7 cellular contexts compared by ENCODE assay signal in genomic region chr4:1046581-1047011, GRCh38. TPM values are rescaled to one million over a fixed set of nuclear protein-coding genes. Genes with fewer than 3 reads are reported as not detected.
DNase-seq lines count a peak whose midpoint lies in the region; ATAC-seq, FAIRE-seq and TF ChIP-seq lines count a peak whose summit lies in the region.
"Not testable (repeated sequence)": the region's sequence is repeated elsewhere in the genome, so short reads cannot be mapped to it uniquely, and the experiment has no call there.

No MANE protein-coding gene starts in this region.

- not testable (repeated sequence) for TF ChIP-seq RAD21 in K562 (CRISPR knock-in tag; conservative IDR thresholded peaks at IDR 0.05 in 1 of 2, IDR thresholded peaks at IDR 0.05 in 1 of 2)

- not testable (repeated sequence) for TF ChIP-seq CTCF in RWPE2 (IDR thresholded peaks at IDR 0.05; ENCODE audit: poor library complexity, severe bottlenecking); K562 (IDR thresholded peaks at IDR 0.05 in 2 of 3, conservative IDR thresholded peaks at IDR 0.05 in 1 of 3; ENCODE audit: insufficient read depth in 2 of 3, low read depth in 1 of 3, low read length in 3 of 3); fibroblast of villous mesenchyme (IDR thresholded peaks at IDR 0.05; ENCODE audit: insufficient read depth, low read depth, low read length); right lobe of liver (IDR thresholded peaks at IDR 0.05)

- not testable (repeated sequence) for TF ChIP-seq POLR2A in K562 (conservative IDR thresholded peaks at IDR 0.05); right lobe of liver (IDR thresholded peaks at IDR 0.05)

- not testable (repeated sequence) for H3K27ac ChIP-seq in RWPE2 (ENCODE audit: poor library complexity, severe bottlenecking); K562 (ENCODE audit: extremely low read depth, low read depth, low read length); rectal smooth muscle tissue (ENCODE audit: low read depth, low read length)
- H3K27ac ChIP-seq in right lobe of liver = peak overlapping the region in 1 of 3 donors; percentile 52

- not testable (repeated sequence) for H2AFZ ChIP-seq in K562 (ENCODE audit: low read depth, low read length)

- not testable (repeated sequence) for H3K9me1 ChIP-seq in K562 (ENCODE audit: control insufficient read depth, insufficient read depth, low read length)

- CTCF ChIA-PET in K562 (lab: Yijun Ruan, JAX; ENCODE audit: low intra/inter-chr PET ratio) = not testable (repeated sequence)

- TF ChIP-seq EP300 in K562 (IDR thresholded peaks at IDR 0.05; ENCODE audit: low read length) = not testable (repeated sequence)

- not testable (repeated sequence) for H3K9ac ChIP-seq in K562 (ENCODE audit: insufficient read depth in 1 of 2, low read depth in 2 of 2, low read length in 2 of 2); rectal smooth muscle tissue (ENCODE audit: low read length)

- BruUV-seq in K562 (replicated peaks; lab: Mats Ljungman, UMichigan) = not testable (repeated sequence)

- H3K79me2 ChIP-seq in K562 (ENCODE audit: control insufficient read depth, insufficient read depth, low read length) = not testable (repeated sequence)

- WGBS in K562 (ENCODE audit: insufficient coverage, low coverage, missing lambda C conversion rate) = 72% methylated on average over 16 of the region's 29 CpGs
- WGBS in right lobe of liver (ENCODE audit: insufficient coverage, low coverage, low lambda C conversion rate, missing lambda C conversion rate) = 28% methylated on average over 29 of the region's 29 CpGs

- ATAC-seq in RWPE2 (ENCODE audit: low read depth) (peak; percentile 37), right lobe of liver (peak; percentile 42 to 70 (median 64))
- ATAC-seq in K562 = not testable (repeated sequence)

- in situ Hi-C loops in G401 (cut with HindIII; ENCODE audit: low sequenced_read_pairs); K562 (cut with MboI): not testable (repeated sequence)

- H3K27me3 ChIP-seq in RWPE2 (ENCODE audit: insufficient read depth, poor library complexity, severe bottlenecking) = peaks cover 13% of the 10 kb centered on the region
- peaks cover 12 to 35% of the 10 kb centered on the region in 2 experiments for H3K27me3 ChIP-seq in K562 (ENCODE audit: control insufficient read depth in 2 of 2, insufficient read depth in 2 of 2, low read length in 2 of 2)
- H3K27me3 ChIP-seq in right lobe of liver = not testable (repeated sequence)
- peaks cover 26% of the 10 kb centered on the region for H3K27me3 ChIP-seq in rectal smooth muscle tissue (ENCODE audit: control insufficient read depth, insufficient read depth, low read length)

- H4K20me1 ChIP-seq in K562 (replicated peaks; ENCODE audit: control insufficient read depth, insufficient read depth, low read length) = not testable (repeated sequence)

- not testable (repeated sequence) for H3K9me3 ChIP-seq in RWPE2 (ENCODE audit: severe bottlenecking); K562 (replicated peaks; ENCODE audit: control insufficient read depth, insufficient read depth, low read depth, low read length); right lobe of liver

- not testable (repeated sequence) for H3K36me3 ChIP-seq in RWPE2 (ENCODE audit: low read depth); K562 (ENCODE audit: control insufficient read depth, insufficient read depth, low read length); right lobe of liver; rectal smooth muscle tissue (ENCODE audit: control insufficient read depth, insufficient read depth, low read length)

- not testable (repeated sequence) for H3K4me2 ChIP-seq in K562 (ENCODE audit: insufficient read depth, low read length)

- not testable (repeated sequence) for FAIRE-seq in K562 (lab: Jason Lieb, UNC)

- POLR2A ChIA-PET in K562 (lab: Yijun Ruan, JAX) = not testable (repeated sequence)

- intact Hi-C loops in K562 (cut with micrococcal nuclease) = loop anchor here (10.0 kb wide), 1 partner anchor 52 kb away; the partner anchor contains the start of gene SLC26A1
- intact Hi-C loops in right lobe of liver (cut with DNase I) = not testable (repeated sequence)

- H3K4me1 ChIP-seq in RWPE2 (ENCODE audit: insufficient read depth, poor library complexity, severe bottlenecking) (peaks cover 16% of the 10 kb centered on the region), K562 (replicated peaks in 1 of 2; ENCODE audit: control insufficient read depth in 2 of 2, insufficient read depth in 2 of 2, low read length in 2 of 2) (peaks cover 25 to 68% of the 10 kb centered on the region in 2 experiments), right lobe of liver (peaks cover 0 to 12% (median 4%) of the 10 kb centered on the region in 4 donors), rectal smooth muscle tissue (ENCODE audit: control insufficient read depth, insufficient read depth, low read length) (peaks cover 15% of the 10 kb centered on the region)

- H3K4me3 ChIP-seq in RWPE2 (ENCODE audit: severe bottlenecking); K562: not testable (repeated sequence)
- H3K4me3 ChIP-seq in fibroblast of villous mesenchyme (ENCODE audit: low read depth, low read length) = peak overlapping the region; percentile 18
- peak overlapping the region in 1 of 3 donors; percentile 16 for H3K4me3 ChIP-seq in right lobe of liver
- peak overlapping the region; percentile 17 for H3K4me3 ChIP-seq in rectal smooth muscle tissue (ENCODE audit: low read length)

- DNase-seq in G401 (ENCODE audit: low spot score) (peak; percentile 87), NCI-H1048 (lab: John Stamatoyannopoulos, UW) (peak; percentile 18), RWPE2 (ENCODE audit: low spot score) (peak; percentile 83), fibroblast of villous mesenchyme (ENCODE audit: low read depth) (peak; percentile 71), right lobe of liver (peak; percentile 70 to 83 (median 81))
- DNase-seq in K562 (ENCODE audit: extremely low read depth in 1 of 4, low spot score in 3 of 4) = not testable (repeated sequence)

RNA-seq across cellular contexts. Expression of gene FGFRL1, which starts 35.2 kb away (rescaled TPM):
- 23.9 and 28.5 TPM in 2 replicates for total RNA-seq in G401 (2014; rRNA removed; shearing (Covaris generic))
- 24.3 and 107 TPM in 2 replicates for total RNA-seq in K562 (2011; cell fraction: chromatin; rRNA removed; ENCODE audit: low replicate concordance)
- total RNA-seq in K562 (2011; cell fraction: nucleolus; rRNA removed) = 71.6 and 76.2 TPM in 2 replicates
- total RNA-seq in K562 (2011; cell fraction: nucleoplasm; rRNA removed) = 78.9 and 124 TPM in 2 replicates
- total RNA-seq in K562 (2014; rRNA removed) (21.6 and 30.7 TPM in 2 replicates), K562 (2014; rRNA removed; fragmentation: Illumina TruSeq; extraction: Trizol) (5.3 and 7.1 TPM in 2 replicates), K562 (2015; rRNA removed; fragmentation: Illumina TruSeq; extraction: Trizol) (10.4 and 11.4 TPM in 2 replicates), K562 (2021) (45.6 and 49.9 TPM in 2 replicates), fibroblast of villous mesenchyme (8.1 and 8.6 TPM in 2 replicates), right lobe of liver (10 to 100 TPM; 27.9 to 60.1 (median 45.7) TPM)
- polyA plus RNA-seq in K562 (2011; rRNA removed) (14.6 and 18.3 TPM in 2 replicates), K562 (2014; fragmentation: Illumina TruSeq; extraction: Trizol) (17.1 and 25.2 TPM in 2 replicates), K562 (2014; fragmentation: Nextera tagmentation; extraction: Ambion mirVana) (under 1 TPM; 0.34 to 0.53 TPM), K562 (2014; rRNA removed) (15.1 and 15.6 TPM in 2 replicates)
- polyA plus RNA-seq in K562 (2011; cell fraction: cytosol; rRNA removed) = 39.0 and 72.2 TPM in 2 replicates
- 55.9 and 72.5 TPM in 2 replicates for polyA plus RNA-seq in K562 (2011; cell fraction: nucleus; rRNA removed)
- 28.5 and 35.1 TPM in 2 replicates for polyA plus RNA-seq in K562 (2012)
- 73.8 and 144 TPM in 2 replicates for polyA minus RNA-seq in K562 (2011; rRNA and poly(A)+ RNA removed)
- polyA minus RNA-seq in K562 (2011; cell fraction: cytosol; rRNA and poly(A)+ RNA removed) = 42.8 and 52.2 TPM in 2 replicates
- 20.8 and 21.0 TPM in 2 replicates for polyA minus RNA-seq in K562 (2011; cell fraction: nucleus; rRNA and poly(A)+ RNA removed)

RNA-seq across cellular contexts. Expression of gene SLC26A1, which starts 53.4 kb away (rescaled TPM):
- total RNA-seq in G401 (2014; rRNA removed; shearing (Covaris generic)) = 0.74 and 0.85 TPM in 2 replicates
- 5.5 and 11.7 TPM in 2 replicates for total RNA-seq in K562 (2011; cell fraction: chromatin; rRNA removed; ENCODE audit: low replicate concordance)
- 8.4 and 9.3 TPM in 2 replicates for total RNA-seq in K562 (2011; cell fraction: nucleolus; rRNA removed)
- 4.1 and 4.2 TPM in 2 replicates for total RNA-seq in K562 (2011; cell fraction: nucleoplasm; rRNA removed)
- total RNA-seq in K562 (2014; rRNA removed) = 1.6 TPM in 2 replicates
- 0.40 and 0.96 TPM in 2 replicates for total RNA-seq in K562 (2014; rRNA removed; fragmentation: Illumina TruSeq; extraction: Trizol)
- 1.8 and 2.2 TPM in 2 replicates for total RNA-seq in K562 (2015; rRNA removed; fragmentation: Illumina TruSeq; extraction: Trizol)
- total RNA-seq in K562 (2021) = 3.1 and 4.2 TPM in 2 replicates
- polyA plus RNA-seq in K562 (2011; rRNA removed) = 0.95 and 2.0 TPM in 2 replicates
- polyA plus RNA-seq in K562 (2011; cell fraction: cytosol; rRNA removed) = 1.0 and 2.7 TPM in 2 replicates
- polyA plus RNA-seq in K562 (2011; cell fraction: nucleus; rRNA removed) = 9.1 and 12.1 TPM in 2 replicates
- polyA plus RNA-seq in K562 (2012) = 4.4 and 8.2 TPM in 2 replicates
- polyA plus RNA-seq in K562 (2014; fragmentation: Illumina TruSeq; extraction: Trizol) = 0.56 and 0.69 TPM in 2 replicates
- under 1 TPM; 0.11 to 0.24 TPM for polyA plus RNA-seq in K562 (2014; fragmentation: Nextera tagmentation; extraction: Ambion mirVana)
- 1.4 and 2.1 TPM in 2 replicates for polyA plus RNA-seq in K562 (2014; rRNA removed)
- 0.51 and 0.74 TPM in 2 replicates for polyA minus RNA-seq in K562 (2011; rRNA and poly(A)+ RNA removed)
- 1.7 TPM in 2 replicates for polyA minus RNA-seq in K562 (2011; cell fraction: cytosol; rRNA and poly(A)+ RNA removed)
- 3.9 and 6.3 TPM in 2 replicates for polyA minus RNA-seq in K562 (2011; cell fraction: nucleus; rRNA and poly(A)+ RNA removed)
- under 0.01 and 0.32 TPM in 2 replicates for total RNA-seq in fibroblast of villous mesenchyme
- total RNA-seq in right lobe of liver = 10 to 100 TPM in 5 of 6 experiments, 1 to 10 TPM in 1; 9.6 to 30.9 (median 23.0) TPM

RNA-seq across cellular contexts. Expression of gene IDUA, which starts 59.8 kb away (rescaled TPM):
- 3.0 and 3.8 TPM in 2 replicates for total RNA-seq in G401 (2014; rRNA removed; shearing (Covaris generic))
- total RNA-seq in K562 (2011; cell fraction: chromatin; rRNA removed; ENCODE audit: low replicate concordance) = 7.8 and 35.6 TPM in 2 replicates
- total RNA-seq in K562 (2011; cell fraction: nucleolus; rRNA removed) = 35.8 and 36.4 TPM in 2 replicates
- 12.5 and 18.8 TPM in 2 replicates for total RNA-seq in K562 (2011; cell fraction: nucleoplasm; rRNA removed)
- total RNA-seq in K562 (2014; rRNA removed) (9.9 and 10.1 TPM in 2 replicates), K562 (2014; rRNA removed; fragmentation: Illumina TruSeq; extraction: Trizol) (0.26 and 0.69 TPM in 2 replicates), K562 (2015; rRNA removed; fragmentation: Illumina TruSeq; extraction: Trizol) (3.1 and 4.8 TPM in 2 replicates), K562 (2021) (13.6 and 16.1 TPM in 2 replicates), fibroblast of villous mesenchyme (10.4 and 19.3 TPM in 2 replicates), right lobe of liver (10 to 100 TPM in 3 of 6 experiments, 1 to 10 TPM in 3; 4.7 to 15.1 (median 11.0) TPM)
- polyA plus RNA-seq in K562 (2011; rRNA removed) (1.2 and 2.2 TPM in 2 replicates), K562 (2014; fragmentation: Illumina TruSeq; extraction: Trizol) (0.30 and 1.2 TPM in 2 replicates), K562 (2014; fragmentation: Nextera tagmentation; extraction: Ambion mirVana) (under 1 TPM; 0.04 to 0.13 TPM), K562 (2014; rRNA removed) (11.2 and 14.1 TPM in 2 replicates)
- 0.90 and 2.8 TPM in 2 replicates for polyA plus RNA-seq in K562 (2011; cell fraction: cytosol; rRNA removed)
- 34.5 and 72.8 TPM in 2 replicates for polyA plus RNA-seq in K562 (2011; cell fraction: nucleus; rRNA removed)
- polyA plus RNA-seq in K562 (2012) = 9.8 and 26.2 TPM in 2 replicates
- 0.36 and 0.70 TPM in 2 replicates for polyA minus RNA-seq in K562 (2011; rRNA and poly(A)+ RNA removed)
- polyA minus RNA-seq in K562 (2011; cell fraction: cytosol; rRNA and poly(A)+ RNA removed) = 7.3 and 13.7 TPM in 2 replicates
- polyA minus RNA-seq in K562 (2011; cell fraction: nucleus; rRNA and poly(A)+ RNA removed) = 10.0 and 12.1 TPM in 2 replicates
